In genomic region chr2:239014897-239015768, GRCh38 we compare ENCODE assay signal across 16 cellular contexts.
"Had no signal": no experiment of that assay in that cellular context is flagged by ENCODE, and none has a peak within 500 bp of the region (broad histone marks: within the 10 kb centered on the region; RNA-seq: fewer than 3 reads in every experiment).

No MANE protein-coding gene starts in this region.

- H3K36me3 Mint-ChIP-seq: activated naive CD8-positive, alpha-beta T cell treated with anti-CD3 and anti-CD28 coated beads for 36 hours had no signal

- H3K36me3 ChIP-seq: suprapubic skin had no signal

- H3K4me3 ChIP-seq: suprapubic skin had no signal

- H3K4me1 Mint-ChIP-seq: activated CD4-positive, alpha-beta memory T cell treated with anti-CD3 and anti-CD28 coated beads, Interleukin-2, amount 10 ng/mL, durations not matched to agents 7 days and 5 days; activated naive CD8-positive, alpha-beta T cell treated with anti-CD3 and anti-CD28 coated beads for 36 hours had no signal

- H3K9me3 ChIP-seq: SK-N-SH, suprapubic skin had no signal

- H3K27ac Mint-ChIP-seq: activated CD4-positive, alpha-beta memory T cell treated with anti-CD3 and anti-CD28 coated beads, Interleukin-2, amount 10 ng/mL, durations not matched to agents 7 days and 5 days; activated naive CD8-positive, alpha-beta T cell treated with anti-CD3 and anti-CD28 coated beads for 36 hours; effector memory CD8-positive, alpha-beta T cell; stimulated activated naive CD8-positive, alpha-beta T cell treated with anti-CD3 and anti-CD28 coated beads, Interleukin-15, Interleukin-2, amounts not matched to agents 100 ng/mL and 50 ng/mL, for 24 hours had no signal

- H3K4me3 Mint-ChIP-seq: activated CD4-positive, alpha-beta memory T cell treated with anti-CD3 and anti-CD28 coated beads, Interleukin-2, amount 10 ng/mL, durations not matched to agents 7 days and 5 days; activated naive CD8-positive, alpha-beta T cell treated with anti-CD3 and anti-CD28 coated beads for 36 hours; activated T-cell treated with anti-CD3 and anti-CD28 coated beads, Interleukin-2, amount 50 U/mL, for 4 hours; effector memory CD8-positive, alpha-beta T cell; stimulated activated naive CD8-positive, alpha-beta T cell treated with anti-CD3 and anti-CD28 coated beads, Interleukin-15, Interleukin-2, amounts not matched to agents 100 ng/mL and 50 ng/mL, for 24 hours had no signal

- H3K9me3 Mint-ChIP-seq: activated CD4-positive, alpha-beta memory T cell treated with anti-CD3 and anti-CD28 coated beads, Interleukin-2, amount 10 ng/mL, durations not matched to agents 7 days and 5 days; activated naive CD8-positive, alpha-beta T cell treated with anti-CD3 and anti-CD28 coated beads for 36 hours; activated T-cell treated with anti-CD3 and anti-CD28 coated beads, Interleukin-2, amount 50 U/mL, for 4 hours; effector memory CD8-positive, alpha-beta T cell; stimulated activated naive CD8-positive, alpha-beta T cell treated with anti-CD3 and anti-CD28 coated beads, Interleukin-15, Interleukin-2, amounts not matched to agents 100 ng/mL and 50 ng/mL, for 24 hours had no signal

- H3K27ac ChIP-seq: suprapubic skin had no signal

- H3K4me1 ChIP-seq: suprapubic skin had no signal

- ATAC-seq: activated T-cell treated with anti-CD3 and anti-CD28 coated beads, Interleukin-2, amount 50 U/mL, for 4 hours; effector memory CD8-positive, alpha-beta T cell; left colon had no signal

- DNase-seq: activated CD4-positive, alpha-beta memory T cell treated with anti-CD3 and anti-CD28 coated beads, Interleukin-2, amount 10 ng/mL, durations not matched to agents 7 days and 5 days; activated CD4-positive, alpha-beta T cell treated with anti-CD3 and anti-CD28 coated beads for 48 hours; activated CD4-positive, CD25-positive, alpha-beta regulatory T cell; activated gamma-delta T cell treated with Interleukin-2 at 50 U/mL for 16 hours; activated naive CD8-positive, alpha-beta T cell treated with anti-CD3 and anti-CD28 coated beads for 36 hours; activated T-cell treated with anti-CD3 and anti-CD28 coated beads, Interleukin-2, amount 50 U/mL, for 4 hours; amniotic stem cell; effector memory CD8-positive, alpha-beta T cell; SHP77 treated with DMSO at 0.1 percent for 48 hours; SK-N-SH; T-helper 1 cell; T-helper 9 cell; trophoblast cell had no signal
